In genomic region chr4:7073526-7074390, GRCh38 we compare ENCODE assay signal across 9 cellular contexts. TPM values are rescaled to one million over a fixed set of nuclear protein-coding genes. Genes with fewer than 3 reads are reported as not detected.
DNase-seq lines count a peak whose midpoint lies in the region; ATAC-seq, FAIRE-seq and TF ChIP-seq lines count a peak whose summit lies in the region.
"Had no signal": no experiment of that assay in that cellular context is flagged by ENCODE, and none has a peak within 500 bp of the region (broad histone marks: within the 10 kb centered on the region; RNA-seq: fewer than 3 reads in every experiment).

No MANE protein-coding gene starts in this region.

- no peaks in the 10 kb centered on the region for H3K9me3 Mint-ChIP-seq in neural progenitor cell
- H3K9me3 Mint-ChIP-seq in activated naive CD8-positive, alpha-beta T cell treated with anti-CD3 and anti-CD28 coated beads for 36 hours, result no peaks in the 10 kb centered on the region
- no peaks in the 10 kb centered on the region for H3K9me3 Mint-ChIP-seq in chondrocyte (ENCODE audit: low read depth)

- H4K20me1 ChIP-seq in GM12878 (ENCODE audit: control insufficient read depth, insufficient read depth), result no peaks in the 10 kb centered on the region
- H4K20me1 ChIP-seq in neural progenitor cell (ENCODE audit: low read depth), result no peaks in the 10 kb centered on the region

- H3K27me3 Mint-ChIP-seq in neural progenitor cell (ENCODE audit: insufficient read depth, low read depth) (peaks cover 7% of the 10 kb centered on the region), chondrocyte (ENCODE audit: low read depth) (peaks cover 2% of the 10 kb centered on the region)
- no peaks in the 10 kb centered on the region for H3K27me3 Mint-ChIP-seq in activated naive CD8-positive, alpha-beta T cell treated with anti-CD3 and anti-CD28 coated beads for 36 hours

- H3F3A ChIP-seq in neural progenitor cell (ENCODE audit: low read depth), result peaks cover 4% of the 10 kb centered on the region

- no peak for TF ChIP-seq EP300 in GM12878 (IDR thresholded peaks at IDR 0.05; ENCODE audit: borderline replicate concordance in 1 of 2, control insufficient read depth in 1 of 2, low read depth in 2 of 2, low read length in 2 of 2)

- BruUV-seq in GM12878 (replicated peaks; lab: Mats Ljungman, UMichigan), result no TSS peak

- H3K4me1 ChIP-seq in GM12878 (ENCODE audit: control insufficient read depth, insufficient read depth, low read length) (peaks cover 7% of the 10 kb centered on the region), neural progenitor cell (no peaks in the 10 kb centered on the region)

- 68% methylated on average over 18 of the region's 18 CpGs for WGBS in GM12878 (ENCODE audit: insufficient coverage, insufficient replicate concordance, low lambda C conversion rate, missing lambda C conversion rate)

- no peak for TF ChIP-seq POLR2A in GM12878 (IDR thresholded peaks at IDR 0.05; ENCODE audit: low read depth, low read length)

- peak; percentile 18 for DNase-seq in stimulated activated CD4-positive, alpha-beta T cell treated with anti-CD3 and anti-CD28 coated beads, Interleukin-1b, Interleukin-23, amount 100 ng/mL, for 48 hours
- DNase-seq in stimulated activated CD4-positive, alpha-beta T cell treated with anti-CD3 and anti-CD28 coated beads, Interleukin-4, amount 100 ng/mL, for 1 hour, result no peak
- DNase-seq in NCI-H2196 treated with DMSO at 0.1 percent for 48 hours (lab: John Stamatoyannopoulos, UW; ENCODE audit: unreplicated experiment) (peak; percentile 55), GM12878 (ENCODE audit: low read depth, low spot score) (no peak), neural progenitor cell (ENCODE audit: low spot score) (peak; percentile 87), chondrocyte (ENCODE audit: low spot score) (no peak)
- no peak for DNase-seq in activated naive CD8-positive, alpha-beta T cell treated with anti-CD3 and anti-CD28 coated beads for 36 hours

- SMC1A ChIA-PET in GM12878 (lab: Charles Lee; ENCODE audit: uncharacterized antibody, unreplicated experiment), result no interaction called here

- H3K36me3 Mint-ChIP-seq in neural progenitor cell, result no peaks in the 10 kb centered on the region
- no peaks in the 10 kb centered on the region for H3K36me3 Mint-ChIP-seq in activated naive CD8-positive, alpha-beta T cell treated with anti-CD3 and anti-CD28 coated beads for 36 hours
- no peaks in the 10 kb centered on the region for H3K36me3 Mint-ChIP-seq in chondrocyte (ENCODE audit: low read depth)

- H3K4me3 ChIP-seq in GM12878 (no peak overlapping the region), neural progenitor cell (no peak overlapping the region)
- H3K4me3 ChIP-seq: lung had no signal

- H3K4me3 Mint-ChIP-seq in neural progenitor cell, result no peak overlapping the region
- no peak overlapping the region for H3K4me3 Mint-ChIP-seq in activated naive CD8-positive, alpha-beta T cell treated with anti-CD3 and anti-CD28 coated beads for 36 hours
- no peak overlapping the region for H3K4me3 Mint-ChIP-seq in chondrocyte (ENCODE audit: unreplicated experiment)

- H3K27ac ChIP-seq in GM12878 (ENCODE audit: control insufficient read depth, insufficient read depth) (no peak overlapping the region), neural progenitor cell (no peak overlapping the region)

- in situ Hi-C loops in GM12878 (cut with MboI), result loop anchor here (5.0 kb wide), 2 partner anchors 166 to 351 kb away; partner anchors contain the start of gene TBC1D14

- H2AFZ ChIP-seq in GM12878 (ENCODE audit: control insufficient read depth, low read depth, low read length) (no peak overlapping the region), neural progenitor cell (replicated peaks) (no peak overlapping the region)

- H3K9ac ChIP-seq in GM12878 (ENCODE audit: control insufficient read depth, insufficient read depth, low read length) (no peak overlapping the region), neural progenitor cell (no peak overlapping the region)

- no peaks in the 10 kb centered on the region for H3K79me2 ChIP-seq in GM12878 (ENCODE audit: control insufficient read depth, insufficient read depth, low read length)
- H3K79me2 ChIP-seq in neural progenitor cell (ENCODE audit: low read depth), result no peaks in the 10 kb centered on the region

- ATAC-seq in GM12878 (peak; percentile 46; the same call in 2 of the 3 replicates), GM21447 (IDR thresholded peaks at IDR 0.05; ENCODE audit: unreplicated experiment) (no peak)

- CTCF ChIA-PET in GM12878 (lab: Yijun Ruan, JAX), result interaction anchor here (1.0 to 11.2 kb wide), 4 partner anchors 29 to 357 kb away, joined by 3 to 210 read pairs (median 4); partner anchors contain the start of gene TADA2B

- TF ChIP-seq CTCF in GM12878 (IDR thresholded peaks at IDR 0.05 in 2 of 3, conservative IDR thresholded peaks at IDR 0.05 in 1 of 3; ENCODE audit: control insufficient read depth in 2 of 3, extremely low read depth in 1 of 3, insufficient read depth in 1 of 3, low read depth in 3 of 3, low read length in 3 of 3) (no peak), neural progenitor cell (IDR thresholded peaks at IDR 0.05) (no peak), chondrocyte (IDR thresholded peaks at IDR 0.05) (no peak)

- no peak for FAIRE-seq in GM12878 (lab: Jason Lieb, UNC)

- H3K4me1 Mint-ChIP-seq in neural progenitor cell (peaks cover 9% of the 10 kb centered on the region), chondrocyte (ENCODE audit: low read depth) (peaks cover 14% of the 10 kb centered on the region)
- peaks cover 5% of the 10 kb centered on the region for H3K4me1 Mint-ChIP-seq in activated naive CD8-positive, alpha-beta T cell treated with anti-CD3 and anti-CD28 coated beads for 36 hours

- H3K4me2 ChIP-seq in GM12878 (ENCODE audit: control insufficient read depth, insufficient read depth) (no peak overlapping the region), neural progenitor cell (no peak overlapping the region)

- H3K36me3 ChIP-seq in GM12878 (ENCODE audit: control insufficient read depth in 2 of 2, insufficient read depth in 2 of 2, low read length in 1 of 2) (no peaks in the 10 kb centered on the region), neural progenitor cell (no peaks in the 10 kb centered on the region)

- H3K9me3 ChIP-seq in GM12878 (replicated peaks; ENCODE audit: control insufficient read depth, insufficient read depth, low read length), result no peaks in the 10 kb centered on the region
- no peaks in the 10 kb centered on the region for H3K9me3 ChIP-seq in neural progenitor cell (ENCODE audit: low read depth)

- H3K27me3 ChIP-seq in GM12878 (replicated peaks in 1 of 2; ENCODE audit: control insufficient read depth in 2 of 2, insufficient read depth in 2 of 2, low read length in 1 of 2) (no peaks in the 10 kb centered on the region; a peak in 1 of 4 replicates), neural progenitor cell (peaks cover 26% of the 10 kb centered on the region)

- peak overlapping the region; percentile 62 for H3K27ac Mint-ChIP-seq in neural progenitor cell
- no peak overlapping the region for H3K27ac Mint-ChIP-seq in activated naive CD8-positive, alpha-beta T cell treated with anti-CD3 and anti-CD28 coated beads for 36 hours
- H3K27ac Mint-ChIP-seq in chondrocyte (ENCODE audit: unreplicated experiment), result no peak overlapping the region

- RAD21 ChIA-PET in GM12878 (lab: Charles Lee; ENCODE audit: unreplicated experiment), result no interaction called here

- intact Hi-C loops in GM12878 (cut with micrococcal nuclease; ENCODE audit: unreplicated experiment), result loop anchor here (5.0 kb wide), 2 partner anchors 86 to 181 kb away; no protein-coding TSS in a partner anchor

- POLR2A ChIA-PET in GM12878 (lab: Charles Lee), result no interaction called here

- TF ChIP-seq RAD21 in GM12878 (IDR thresholded peaks at IDR 0.05; ENCODE audit: insufficient read depth, low read depth, low read length), result no peak

RNA-seq across cellular contexts. Expression of gene GRPEL1, which starts 5.9 kb away (rescaled TPM):
- total RNA-seq in GM12878 (2013; cell fraction: nucleolus; rRNA removed), result 32.9 and 36.4 TPM in 2 replicates
- total RNA-seq in GM12878 (2014; rRNA removed) (30.8 and 43.6 TPM in 2 replicates), GM12878 (2014; rRNA removed; fragmentation: Illumina TruSeq; extraction: Trizol) (54.7 and 62.7 TPM in 2 replicates), GM12878 (2021) (44.1 and 48.8 TPM in 2 replicates), neural progenitor cell (ENCODE audit: low replicate concordance) (13.7 and 21.0 TPM in 2 replicates), chondrocyte (21.8 to 25.8 TPM (median 24.1 TPM) in 3 replicates)
- 22.3 TPM for polyA plus RNA-seq in GM12878 (2011; ENCODE audit: low read depth)
- polyA plus RNA-seq in GM12878 (2011; rRNA removed) (53.4 and 67.2 TPM in 2 replicates), GM12878 (2014; fragmentation: Illumina TruSeq; extraction: Trizol) (59.2 and 72.5 TPM in 2 replicates), GM12878 (2014; fragmentation: Nextera tagmentation; extraction: Ambion mirVana) (100 to 1,000 TPM; 103 to 119 TPM), GM12878 (2014; rRNA removed) (40.7 and 42.6 TPM in 2 replicates), GM12878 (2016; fragmentation: Nextera tagmentation; extraction: Ambion mirVana) (10 to 100 TPM; 80.1 to 82.8 TPM)
- polyA plus RNA-seq in GM12878 (2011; cell fraction: cytosol; rRNA removed), result 32.1 and 35.7 TPM in 2 replicates
- 28.7 and 29.2 TPM in 2 replicates for polyA plus RNA-seq in GM12878 (2011; cell fraction: nucleus; rRNA removed)
- 26.4 and 30.6 TPM in 2 replicates for polyA plus RNA-seq in GM12878 (2012)
- 33.1 and 35.9 TPM in 2 replicates for polyA minus RNA-seq in GM12878 (2011; rRNA and poly(A)+ RNA removed)
- 8.5 and 9.4 TPM in 2 replicates for polyA minus RNA-seq in GM12878 (2011; cell fraction: cytosol; rRNA and poly(A)+ RNA removed)
- 22.7 and 31.9 TPM in 2 replicates for polyA minus RNA-seq in GM12878 (2011; cell fraction: nucleus; rRNA and poly(A)+ RNA removed)
- total RNA-seq in activated naive CD8-positive, alpha-beta T cell treated with anti-CD3 and anti-CD28 coated beads for 36 hours, result 100 to 1,000 TPM in 1 of 2 experiments, 10 to 100 TPM in 1; 96.6 to 109 TPM

RNA-seq across cellular contexts. Expression of gene TADA2B, which starts 30.6 kb away (rescaled TPM):
- 9.2 and 10.5 TPM in 2 replicates for total RNA-seq in GM12878 (2013; cell fraction: nucleolus; rRNA removed)
- total RNA-seq in GM12878 (2014; rRNA removed) (8.9 and 9.0 TPM in 2 replicates), GM12878 (2014; rRNA removed; fragmentation: Illumina TruSeq; extraction: Trizol) (6.7 and 6.9 TPM in 2 replicates), GM12878 (2021) (12.0 TPM in 2 replicates), neural progenitor cell (ENCODE audit: low replicate concordance) (10.6 and 12.6 TPM in 2 replicates), chondrocyte (18.5 to 18.9 TPM (median 18.8 TPM) in 3 replicates)
- 5.4 TPM for polyA plus RNA-seq in GM12878 (2011; ENCODE audit: low read depth)
- polyA plus RNA-seq in GM12878 (2011; rRNA removed) (3.7 and 4.3 TPM in 2 replicates), GM12878 (2014; fragmentation: Illumina TruSeq; extraction: Trizol) (6.6 and 7.2 TPM in 2 replicates), GM12878 (2014; fragmentation: Nextera tagmentation; extraction: Ambion mirVana) (1 to 10 TPM in 1 of 2 experiments, under 1 TPM in 1; 0.66 to 1.2 TPM), GM12878 (2014; rRNA removed) (7.7 and 7.9 TPM in 2 replicates), GM12878 (2016; fragmentation: Nextera tagmentation; extraction: Ambion mirVana) (1 to 10 TPM; 1.1 to 1.3 TPM)
- polyA plus RNA-seq in GM12878 (2011; cell fraction: cytosol; rRNA removed), result 5.5 and 6.6 TPM in 2 replicates
- 9.5 and 13.3 TPM in 2 replicates for polyA plus RNA-seq in GM12878 (2011; cell fraction: nucleus; rRNA removed)
- polyA plus RNA-seq in GM12878 (2012), result 6.8 and 9.0 TPM in 2 replicates
- 4.1 and 7.7 TPM in 2 replicates for polyA minus RNA-seq in GM12878 (2011; rRNA and poly(A)+ RNA removed)
- polyA minus RNA-seq in GM12878 (2011; cell fraction: cytosol; rRNA and poly(A)+ RNA removed), result 5.0 and 5.9 TPM in 2 replicates
- polyA minus RNA-seq in GM12878 (2011; cell fraction: nucleus; rRNA and poly(A)+ RNA removed), result 4.4 and 8.4 TPM in 2 replicates
- total RNA-seq in activated naive CD8-positive, alpha-beta T cell treated with anti-CD3 and anti-CD28 coated beads for 36 hours, result 10 to 100 TPM; 10.3 to 11.2 TPM

Comparison
In these comparisons a context has a peak if more than half of its experiments do, and no peak if none do; other contexts are left out.
1. DNase-seq: peak in stimulated activated CD4-positive, alpha-beta T cell treated with anti-CD3 and anti-CD28 coated beads, Interleukin-1b, Interleukin-23, amount 100 ng/mL, for 48 hours (single experiment), NCI-H2196 treated with DMSO at 0.1 percent for 48 hours (single experiment) and neural progenitor cell (single experiment); none in stimulated activated CD4-positive, alpha-beta T cell treated with anti-CD3 and anti-CD28 coated beads, Interleukin-4, amount 100 ng/mL, for 1 hour (single experiment), GM12878 (single experiment), activated naive CD8-positive, alpha-beta T cell treated with anti-CD3 and anti-CD28 coated beads for 36 hours (single experiment) and chondrocyte (single experiment).